Comparison of ENCODE assay signal across 25 cellular contexts in the genomic region with DNA sequence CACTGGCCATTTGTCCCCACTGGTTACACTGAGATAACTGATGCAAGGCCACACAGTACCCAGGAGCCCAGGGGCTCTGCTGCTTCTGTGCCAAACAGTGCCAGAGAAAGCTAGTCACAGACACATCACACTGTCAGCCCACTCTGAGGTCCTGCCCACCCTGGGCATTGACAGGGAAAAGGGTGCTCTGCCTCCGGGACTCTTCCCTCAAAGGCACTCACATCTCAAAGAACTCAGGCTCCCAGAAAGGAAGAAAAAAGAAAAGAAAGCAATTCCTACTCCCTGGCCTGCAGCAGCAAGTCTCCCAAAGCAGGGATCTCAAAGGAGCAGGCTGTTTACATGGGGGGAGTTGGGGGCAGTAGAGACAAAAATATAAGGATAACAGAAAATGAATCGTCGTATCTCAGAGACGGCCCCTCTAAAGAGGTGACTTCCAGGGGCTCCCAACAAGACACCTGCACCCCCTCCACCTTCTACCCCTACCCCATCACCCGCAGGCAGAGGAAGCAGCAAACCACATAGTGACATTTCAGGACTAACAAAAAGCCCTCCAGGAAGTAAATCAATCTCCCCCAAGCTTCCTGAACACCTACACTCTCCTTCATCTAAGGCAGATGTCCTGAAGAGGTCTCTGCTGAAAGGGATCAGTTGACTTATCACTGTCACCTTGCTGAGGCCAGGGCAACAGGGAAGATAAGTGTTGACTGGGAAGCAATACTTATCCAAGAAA.
DNase-seq lines count a peak whose midpoint lies in the region; ATAC-seq and TF ChIP-seq lines count a peak whose summit lies in the region.
"Had no signal": no experiment of that assay in that cellular context is flagged by ENCODE, and none has a peak within 500 bp of the region (broad histone marks: within the 10 kb centered on the region; RNA-seq: fewer than 3 reads in every experiment).

No MANE protein-coding gene starts in this region.

- no peaks in the 10 kb centered on the region for H3K9me3 Mint-ChIP-seq in activated CD8-positive, alpha-beta T cell treated with anti-CD3 and anti-CD28 coated beads, Interleukin-2, amount 10 ng/mL, durations not matched to agents 7 days and 5 days (ENCODE audit: insufficient read depth)
- peaks cover 6% of the 10 kb centered on the region for H3K9me3 Mint-ChIP-seq in mesothelial cell of epicardium
- no peaks in the 10 kb centered on the region for H3K9me3 Mint-ChIP-seq in stimulated activated naive CD8-positive, alpha-beta T cell treated with anti-CD3 and anti-CD28 coated beads, Interleukin-15, Interleukin-2, amounts not matched to agents 100 ng/mL and 50 ng/mL, for 24 hours
- H3K9me3 Mint-ChIP-seq: central memory CD8-positive, alpha-beta T cell; natural killer cell treated with Interleukin-12 subunit alpha and Interleukin-12 subunit beta and Interleukin-15 and Interleukin-18, amount 100 ng/mL, for 72 hours had no signal

- H3K36me3 Mint-ChIP-seq in activated CD8-positive, alpha-beta T cell treated with anti-CD3 and anti-CD28 coated beads, Interleukin-2, amount 10 ng/mL, durations not matched to agents 7 days and 5 days (ENCODE audit: low read depth), result no peaks in the 10 kb centered on the region
- no peaks in the 10 kb centered on the region for H3K36me3 Mint-ChIP-seq in mesothelial cell of epicardium
- H3K36me3 Mint-ChIP-seq in stimulated activated naive CD8-positive, alpha-beta T cell treated with anti-CD3 and anti-CD28 coated beads, Interleukin-15, Interleukin-2, amounts not matched to agents 100 ng/mL and 50 ng/mL, for 24 hours (ENCODE audit: low read depth), result no peaks in the 10 kb centered on the region
- H3K36me3 Mint-ChIP-seq: natural killer cell treated with Interleukin-12 subunit alpha and Interleukin-12 subunit beta and Interleukin-15 and Interleukin-18, amount 100 ng/mL, for 72 hours had no signal

- H3K4me1 Mint-ChIP-seq in activated CD8-positive, alpha-beta T cell treated with anti-CD3 and anti-CD28 coated beads, Interleukin-2, amount 10 ng/mL, durations not matched to agents 7 days and 5 days (ENCODE audit: low read depth), result peaks cover 35% of the 10 kb centered on the region
- peaks cover 16% of the 10 kb centered on the region for H3K4me1 Mint-ChIP-seq in mesothelial cell of epicardium
- H3K4me1 Mint-ChIP-seq in stimulated activated naive CD8-positive, alpha-beta T cell treated with anti-CD3 and anti-CD28 coated beads, Interleukin-15, Interleukin-2, amounts not matched to agents 100 ng/mL and 50 ng/mL, for 24 hours (ENCODE audit: low read depth), result peaks cover 32% of the 10 kb centered on the region

- peak overlapping the region; percentile 55 for H3K27ac Mint-ChIP-seq in activated CD8-positive, alpha-beta T cell treated with anti-CD3 and anti-CD28 coated beads, Interleukin-2, amount 10 ng/mL, durations not matched to agents 7 days and 5 days
- peak overlapping the region; percentile 43 for H3K27ac Mint-ChIP-seq in mesothelial cell of epicardium
- peak overlapping the region; percentile 75 for H3K27ac Mint-ChIP-seq in stimulated activated naive CD8-positive, alpha-beta T cell treated with anti-CD3 and anti-CD28 coated beads, Interleukin-15, Interleukin-2, amounts not matched to agents 100 ng/mL and 50 ng/mL, for 24 hours

- peak overlapping the region; percentile 42 for H3K4me3 Mint-ChIP-seq in activated CD8-positive, alpha-beta T cell treated with anti-CD3 and anti-CD28 coated beads, Interleukin-2, amount 10 ng/mL, durations not matched to agents 7 days and 5 days
- no peak overlapping the region for H3K4me3 Mint-ChIP-seq in mesothelial cell of epicardium
- peak overlapping the region; percentile 73 for H3K4me3 Mint-ChIP-seq in stimulated activated naive CD8-positive, alpha-beta T cell treated with anti-CD3 and anti-CD28 coated beads, Interleukin-15, Interleukin-2, amounts not matched to agents 100 ng/mL and 50 ng/mL, for 24 hours
- H3K4me3 Mint-ChIP-seq: central memory CD8-positive, alpha-beta T cell; natural killer cell treated with Interleukin-12 subunit alpha and Interleukin-12 subunit beta and Interleukin-15 and Interleukin-18, amount 100 ng/mL, for 72 hours had no signal

- peak; percentile 8 for DNase-seq in NCI-H2029 (lab: John Stamatoyannopoulos, UW)
- no peak for DNase-seq in NCI-H2029 treated with DMSO at 0.1 percent for 48 hours (lab: John Stamatoyannopoulos, UW)
- no peak for DNase-seq in activated CD8-positive, alpha-beta T cell treated with anti-CD3 and anti-CD28 coated beads, Interleukin-2, amount 10 ng/mL, durations not matched to agents 7 days and 5 days
- DNase-seq in mesothelial cell of epicardium (ENCODE audit: low spot score in 2 of 2, unreplicated experiment in 2 of 2), result peak in 1 of 2 experiments; percentile 16
- no peak for DNase-seq in NCI-H187 treated with DMSO at 0.1 percent for 48 hours (lab: John Stamatoyannopoulos, UW)
- no peak for DNase-seq in NCI-H1694 (lab: John Stamatoyannopoulos, UW)
- DNase-seq: activated CD4-positive, alpha-beta T cell treated with anti-CD3 and anti-CD28 coated beads for 1 hour; activated effector memory CD4-positive, alpha-beta T cell treated with anti-CD3 and anti-CD28 coated beads, Interleukin-2, amount 50 U/mL, for 16 hours; amygdala; gastrocnemius medialis; GM23248; hippocampal formation; Kasumi-1; left lung; NCI-H1092; NCI-H510A; NK-92 treated with Interleukin-12 subunit alpha and Interleukin-12 subunit beta, amount 100 ng/mL, for 24 hours; SHP77 treated with DMSO at 0.1 percent for 48 hours; SW 1271; thyroid gland had no signal

- POLR2A ChIA-PET in activated CD8-positive, alpha-beta T cell treated with anti-CD3 and anti-CD28 coated beads, Interleukin-2, amount 10 ng/mL, durations not matched to agents 7 days and 5 days (lab: Charles Lee), result no interaction called here

- peaks cover 5% of the 10 kb centered on the region for H3K27me3 Mint-ChIP-seq in activated CD8-positive, alpha-beta T cell treated with anti-CD3 and anti-CD28 coated beads, Interleukin-2, amount 10 ng/mL, durations not matched to agents 7 days and 5 days (ENCODE audit: low read depth)
- peaks cover 16% of the 10 kb centered on the region for H3K27me3 Mint-ChIP-seq in mesothelial cell of epicardium (ENCODE audit: low read depth)
- peaks cover 11% of the 10 kb centered on the region for H3K27me3 Mint-ChIP-seq in stimulated activated naive CD8-positive, alpha-beta T cell treated with anti-CD3 and anti-CD28 coated beads, Interleukin-15, Interleukin-2, amounts not matched to agents 100 ng/mL and 50 ng/mL, for 24 hours

- no peak for TF ChIP-seq CTCF in mesothelial cell of epicardium (IDR thresholded peaks at IDR 0.05; ENCODE audit: unreplicated experiment)

- ATAC-seq in activated CD8-positive, alpha-beta T cell treated with anti-CD3 and anti-CD28 coated beads, Interleukin-2, amount 10 ng/mL, durations not matched to agents 7 days and 5 days, result no peak
- no peak for ATAC-seq in GM18520 (IDR thresholded peaks at IDR 0.05; ENCODE audit: unreplicated experiment)
- ATAC-seq: esophagus mucosa; gastrocnemius medialis; left lung; natural killer cell treated with Interleukin-12 subunit alpha and Interleukin-12 subunit beta and Interleukin-15 and Interleukin-18, amount 100 ng/mL, for 72 hours had no signal

- CTCF ChIA-PET in activated CD8-positive, alpha-beta T cell treated with anti-CD3 and anti-CD28 coated beads, Interleukin-2, amount 10 ng/mL, durations not matched to agents 7 days and 5 days (lab: Charles Lee), result interaction anchor here (1.0 to 2.9 kb wide), 6 partner anchors 16 to 104 kb away, joined by 3 to 26 read pairs (median 4); no protein-coding TSS in a partner anchor
